Comparison of ENCODE assay signal across 14 cellular contexts in genomic region chr5:36442352-36442751, GRCh38.
DNase-seq lines count a peak whose midpoint lies in the region; ATAC-seq and TF ChIP-seq lines count a peak whose summit lies in the region.
"Had no signal": no experiment of that assay in that cellular context is flagged by ENCODE, and none has a peak within 500 bp of the region (broad histone marks: within the 10 kb centered on the region; RNA-seq: fewer than 3 reads in every experiment).

No MANE protein-coding gene starts in this region.

- no peak overlapping the region for H2AK5ac ChIP-seq in trophoblast cell (ENCODE audit: low read length)

- no peak overlapping the region for H3K18ac ChIP-seq in trophoblast cell (ENCODE audit: low read length)

- no peak overlapping the region; the same call in 1 of the 2 replicates for H3K4me2 ChIP-seq in OCI-LY1 (ENCODE audit: low read length)
- no peak overlapping the region for H3K4me2 ChIP-seq in trophoblast cell (ENCODE audit: low read length)

- no peaks in the 10 kb centered on the region for H3K9me2 ChIP-seq in OCI-LY1 (ENCODE audit: low read depth, low read length)

- no peaks in the 10 kb centered on the region for H3K27me3 ChIP-seq in OCI-LY1 (ENCODE audit: insufficient read depth, low read length)
- H3K27me3 ChIP-seq in trophoblast cell (ENCODE audit: insufficient read depth, low read length) = no peaks in the 10 kb centered on the region

- H4K8ac ChIP-seq in trophoblast cell (ENCODE audit: low read depth, low read length) = no peak overlapping the region

- H3K4me1 ChIP-seq in OCI-LY1 (ENCODE audit: insufficient read depth, low read length, severe bottlenecking) (peaks cover 46% of the 10 kb centered on the region), trophoblast cell (ENCODE audit: control insufficient read depth in 1 of 2, insufficient read depth in 2 of 2, low read length in 2 of 2) (peaks cover 20 to 26% of the 10 kb centered on the region in 2 experiments)

- no peak overlapping the region; the same call in 1 of the 2 replicates for H3K9ac ChIP-seq in OCI-LY1 (ENCODE audit: low read length)
- no peak overlapping the region for H3K9ac ChIP-seq in trophoblast cell (ENCODE audit: low read length)

- WGBS in trophoblast cell (ENCODE audit: extremely low coverage, insufficient coverage, insufficient read length) = no CpG with 5 or more reads among the region's 7 CpGs

- peak overlapping the region; percentile 99 for H2BK5ac ChIP-seq in trophoblast cell (ENCODE audit: low read depth, low read length, poor library complexity)

- H3K4me1 Mint-ChIP-seq in activated CD8-positive, alpha-beta memory T cell treated with anti-CD3 and anti-CD28 coated beads, Interleukin-2, amount 10 ng/mL, durations not matched to agents 7 days and 5 days = peaks cover 17% of the 10 kb centered on the region
- H3K4me1 Mint-ChIP-seq in dendritic cell treated with granulocyte-macrophage colony-stimulating factor and Interleukin-4, amounts not matched to agents 40 ng/mL and 50 ng/mL, for 4 days (ENCODE audit: low read depth) = peaks cover 21% of the 10 kb centered on the region
- H3K4me1 Mint-ChIP-seq: stimulated activated effector memory CD8-positive, alpha-beta T cell treated with anti-CD3 and anti-CD28 coated beads, Interleukin-12 subunit alpha, Interleukin-12 subunit beta, amount 100 ng/mL, for 72 hours had no signal

- no peaks in the 10 kb centered on the region for H3K36me3 Mint-ChIP-seq in activated CD8-positive, alpha-beta memory T cell treated with anti-CD3 and anti-CD28 coated beads, Interleukin-2, amount 10 ng/mL, durations not matched to agents 7 days and 5 days
- no peaks in the 10 kb centered on the region for H3K36me3 Mint-ChIP-seq in dendritic cell treated with granulocyte-macrophage colony-stimulating factor and Interleukin-4, amounts not matched to agents 40 ng/mL and 50 ng/mL, for 4 days (ENCODE audit: low read depth)
- H3K36me3 Mint-ChIP-seq: stimulated activated effector memory CD8-positive, alpha-beta T cell treated with anti-CD3 and anti-CD28 coated beads, Interleukin-12 subunit alpha, Interleukin-12 subunit beta, amount 100 ng/mL, for 72 hours had no signal

- H3K79me2 ChIP-seq in OCI-LY1 (ENCODE audit: insufficient read depth, low read length) (no peaks in the 10 kb centered on the region), trophoblast cell (ENCODE audit: control insufficient read depth, insufficient read depth, low read length, poor library complexity) (peaks cover 6% of the 10 kb centered on the region)

- no peak overlapping the region for H3K4ac ChIP-seq in trophoblast cell (ENCODE audit: low read depth, low read length)

- no peaks in the 10 kb centered on the region for H3F3A ChIP-seq in OCI-LY1 (ENCODE audit: insufficient read depth, low read length)

- H3K27ac ChIP-seq in OCI-LY1 (ENCODE audit: low read depth, low read length, poor library complexity, severe bottlenecking) = peak overlapping the region; percentile 65
- peak overlapping the region; percentile 88 for H3K27ac ChIP-seq in trophoblast cell (ENCODE audit: low read depth, low read length)

- H3K9me3 ChIP-seq in OCI-LY1 (ENCODE audit: low read length) (no peaks in the 10 kb centered on the region), trophoblast cell (ENCODE audit: insufficient read depth, low read depth, low read length) (no peaks in the 10 kb centered on the region)

- H3K36me3 ChIP-seq in OCI-LY1 (ENCODE audit: insufficient read depth, low read length) (no peaks in the 10 kb centered on the region), trophoblast cell (ENCODE audit: control insufficient read depth in 1 of 2, insufficient read depth in 2 of 2, low read length in 2 of 2) (no peaks in the 10 kb centered on the region)

- CTCF ChIA-PET in activated CD8-positive, alpha-beta memory T cell treated with anti-CD3 and anti-CD28 coated beads, Interleukin-2, amount 10 ng/mL, durations not matched to agents 7 days and 5 days (lab: Charles Lee) = interaction anchor here (1.1 to 1.5 kb wide), 3 partner anchors 9 to 177 kb away, joined by 3 to 4 read pairs (median 4); no protein-coding TSS in a partner anchor

- H3K4me3 Mint-ChIP-seq in activated CD8-positive, alpha-beta memory T cell treated with anti-CD3 and anti-CD28 coated beads, Interleukin-2, amount 10 ng/mL, durations not matched to agents 7 days and 5 days = no peak overlapping the region
- H3K4me3 Mint-ChIP-seq in dendritic cell treated with granulocyte-macrophage colony-stimulating factor and Interleukin-4, amounts not matched to agents 40 ng/mL and 50 ng/mL, for 4 days = no peak overlapping the region
- H3K4me3 Mint-ChIP-seq: stimulated activated effector memory CD8-positive, alpha-beta T cell treated with anti-CD3 and anti-CD28 coated beads, Interleukin-12 subunit alpha, Interleukin-12 subunit beta, amount 100 ng/mL, for 72 hours had no signal

- intact Hi-C loops in dendritic cell treated with granulocyte-macrophage colony-stimulating factor and Interleukin-4, amounts not matched to agents 40 ng/mL and 50 ng/mL, for 4 days (cut with micrococcal nuclease) = no loop called here

- H3K9me3 Mint-ChIP-seq in activated CD8-positive, alpha-beta memory T cell treated with anti-CD3 and anti-CD28 coated beads, Interleukin-2, amount 10 ng/mL, durations not matched to agents 7 days and 5 days (ENCODE audit: low read depth) = no peaks in the 10 kb centered on the region
- no peaks in the 10 kb centered on the region for H3K9me3 Mint-ChIP-seq in dendritic cell treated with granulocyte-macrophage colony-stimulating factor and Interleukin-4, amounts not matched to agents 40 ng/mL and 50 ng/mL, for 4 days
- H3K9me3 Mint-ChIP-seq: stimulated activated effector memory CD8-positive, alpha-beta T cell treated with anti-CD3 and anti-CD28 coated beads, Interleukin-12 subunit alpha, Interleukin-12 subunit beta, amount 100 ng/mL, for 72 hours had no signal

- peak overlapping the region; percentile 25 for H3K27ac Mint-ChIP-seq in activated CD8-positive, alpha-beta memory T cell treated with anti-CD3 and anti-CD28 coated beads, Interleukin-2, amount 10 ng/mL, durations not matched to agents 7 days and 5 days
- H3K27ac Mint-ChIP-seq in dendritic cell treated with granulocyte-macrophage colony-stimulating factor and Interleukin-4, amounts not matched to agents 40 ng/mL and 50 ng/mL, for 4 days = peak overlapping the region; percentile 5
- H3K27ac Mint-ChIP-seq: stimulated activated effector memory CD8-positive, alpha-beta T cell treated with anti-CD3 and anti-CD28 coated beads, Interleukin-12 subunit alpha, Interleukin-12 subunit beta, amount 100 ng/mL, for 72 hours had no signal

- peaks cover 47% of the 10 kb centered on the region for H3K79me1 ChIP-seq in trophoblast cell (ENCODE audit: low read length)

- no peak overlapping the region for H3K23ac ChIP-seq in trophoblast cell (ENCODE audit: low read length)

- ATAC-seq in activated CD8-positive, alpha-beta memory T cell treated with anti-CD3 and anti-CD28 coated beads, Interleukin-2, amount 10 ng/mL, durations not matched to agents 7 days and 5 days = no peak
- ATAC-seq in HG03139 (IDR thresholded peaks at IDR 0.05; ENCODE audit: unreplicated experiment) = no peak
- ATAC-seq: stimulated activated effector memory CD8-positive, alpha-beta T cell treated with anti-CD3 and anti-CD28 coated beads, Interleukin-12 subunit alpha, Interleukin-12 subunit beta, amount 100 ng/mL, for 72 hours had no signal

- DNase-seq in activated CD8-positive, alpha-beta memory T cell treated with anti-CD3 and anti-CD28 coated beads, Interleukin-2, amount 10 ng/mL, durations not matched to agents 7 days and 5 days = no peak
- no peak for DNase-seq in activated CD8-positive, alpha-beta memory T cell treated with anti-CD3 and anti-CD28 coated beads for 24 hours
- DNase-seq in trophoblast cell (peak; percentile 93 to 99), KG1 (lab: John Stamatoyannopoulos, UW) (no peak), DMS53 treated with DMSO at 0.1 percent for 48 hours (lab: John Stamatoyannopoulos, UW; ENCODE audit: unreplicated experiment) (no peak)
- DNase-seq: activated CD8-positive, alpha-beta memory T cell treated with anti-CD3 and anti-CD28 coated beads, Interleukin-2, amount 50 U/mL, for 48 hours; foreskin melanocyte; retina; stimulated activated CD4-positive, alpha-beta T cell treated with anti-CD3 and anti-CD28 coated beads, Interleukin-4, amount 100 ng/mL, for 1 hour; T1000 had no signal

- no peak overlapping the region for H4K12ac ChIP-seq in trophoblast cell (ENCODE audit: low read depth, low read length)

- peak overlapping the region; percentile 69 for H3K14ac ChIP-seq in trophoblast cell (ENCODE audit: low read length)

- no peak for TF ChIP-seq CTCF in OCI-LY1 (IDR thresholded peaks at IDR 0.05; ENCODE audit: low read length)

- H4K20me1 ChIP-seq in OCI-LY1 (ENCODE audit: insufficient read depth, low read length) = no peaks in the 10 kb centered on the region

- peaks cover 2% of the 10 kb centered on the region for H3K27me3 Mint-ChIP-seq in activated CD8-positive, alpha-beta memory T cell treated with anti-CD3 and anti-CD28 coated beads, Interleukin-2, amount 10 ng/mL, durations not matched to agents 7 days and 5 days
- no peaks in the 10 kb centered on the region for H3K27me3 Mint-ChIP-seq in dendritic cell treated with granulocyte-macrophage colony-stimulating factor and Interleukin-4, amounts not matched to agents 40 ng/mL and 50 ng/mL, for 4 days

- H2BK120ac ChIP-seq in trophoblast cell (ENCODE audit: insufficient read depth, low read length, poor library complexity) = peak overlapping the region; percentile 100

- H3K4me3 ChIP-seq in OCI-LY1 (ENCODE audit: low read depth, low read length, poor library complexity, severe bottlenecking) (no peak overlapping the region), trophoblast cell (ENCODE audit: low read depth, low read length) (no peak overlapping the region)

- H2BK12ac ChIP-seq in trophoblast cell (ENCODE audit: low read length) = no peak overlapping the region

- H4K91ac ChIP-seq in trophoblast cell (ENCODE audit: low read depth, low read length) = peak overlapping the region; percentile 99

- no peak overlapping the region for H2AFZ ChIP-seq in OCI-LY1 (ENCODE audit: low read length)
- H2AFZ ChIP-seq in trophoblast cell (ENCODE audit: insufficient read depth, low read length, poor library complexity) = no peak overlapping the region

Comparison
In these comparisons a context has a peak if more than half of its experiments do, and no peak if none do; other contexts are left out.
1. DNase-seq: peak in trophoblast cell (2 of 2); none in activated CD8-positive, alpha-beta memory T cell treated with anti-CD3 and anti-CD28 coated beads, Interleukin-2, amount 10 ng/mL, durations not matched to agents 7 days and 5 days (single experiment), activated CD8-positive, alpha-beta memory T cell treated with anti-CD3 and anti-CD28 coated beads for 24 hours (single experiment), KG1 (single experiment) and DMS53 treated with DMSO at 0.1 percent for 48 hours (single experiment).